ENCODE assay signal across 25 cellular contexts in genomic region chr18:79754022-79754761, GRCh38. TPM values are rescaled to one million over a fixed set of nuclear protein-coding genes. Genes with fewer than 3 reads are reported as not detected.
"Had no signal": no experiment of that assay in that cellular context is flagged by ENCODE, and none has a peak within 500 bp of the region (broad histone marks: within the 10 kb centered on the region; RNA-seq: fewer than 3 reads in every experiment).

No MANE protein-coding gene starts in this region.

- H3K27me3 ChIP-seq: neural progenitor cell, pancreas had no signal

- H3K4me1 ChIP-seq: neural progenitor cell, pancreas had no signal

- FAIRE-seq: keratinocyte, pancreas had no signal

- H2AFZ ChIP-seq: neural progenitor cell had no signal

- H3K9me3 ChIP-seq: mucosa of descending colon, pancreas had no signal

- H3K36me3 ChIP-seq: neural progenitor cell had no signal

- ATAC-seq: activated CD4-positive, alpha-beta T cell treated with anti-CD3 and anti-CD28 coated beads for 36 hours; activated naive CD8-positive, alpha-beta T cell treated with anti-CD3 and anti-CD28 coated beads, Interleukin-2, amount 50 U/mL, for 24 hours; effector memory CD8-positive, alpha-beta T cell; left lobe of liver; mucosa of descending colon; pancreas; sciatic nerve; stimulated activated naive CD8-positive, alpha-beta T cell treated with anti-CD3 and anti-CD28 coated beads, Interleukin-15, Interleukin-2, amounts not matched to agents 100 U/mL and 50 U/mL, for 24 hours; T-helper 17 cell had no signal

- H3K4me3 ChIP-seq: mucosa of descending colon, neural progenitor cell, pancreas had no signal

- H3K4me2 ChIP-seq: neural progenitor cell had no signal

- H3K27ac Mint-ChIP-seq: activated CD4-positive, alpha-beta T cell treated with anti-CD3 and anti-CD28 coated beads for 36 hours; activated naive CD8-positive, alpha-beta T cell treated with anti-CD3 and anti-CD28 coated beads, Interleukin-2, amount 50 U/mL, for 24 hours; effector memory CD8-positive, alpha-beta T cell; neural progenitor cell; T-helper 17 cell had no signal

- H3K27ac ChIP-seq: epithelial cell of prostate, neural progenitor cell, pancreas, WERI-Rb-1 had no signal

- H3K27me3 Mint-ChIP-seq: activated CD4-positive, alpha-beta T cell treated with anti-CD3 and anti-CD28 coated beads for 36 hours; activated naive CD8-positive, alpha-beta T cell treated with anti-CD3 and anti-CD28 coated beads, Interleukin-2, amount 50 U/mL, for 24 hours; effector memory CD8-positive, alpha-beta T cell; naive B cell; T-helper 17 cell had no signal

- DNase-seq: activated CD4-positive, alpha-beta T cell treated with anti-CD3 and anti-CD28 coated beads for 36 hours; activated CD4-positive, alpha-beta T cell treated with anti-CD3 and anti-CD28 coated beads, Interleukin-2, amount 50 U/mL, for 48 hours; activated naive CD4-positive, alpha-beta T cell treated with Interleukin-2 at 50 U/mL for 16 hours; activated naive CD8-positive, alpha-beta T cell treated with anti-CD3 and anti-CD28 coated beads, Interleukin-2, amount 50 U/mL, for 24 hours; cerebellar nuclear complex; dermis blood vessel endothelial cell; effector memory CD8-positive, alpha-beta T cell; foreskin fibroblast; hippocampal formation; naive B cell; stimulated activated CD8-positive, alpha-beta memory T cell treated with anti-CD3 and anti-CD28 coated beads, Interleukin-4, amount 100 ng/mL, for 48 hours; stimulated activated naive CD8-positive, alpha-beta T cell treated with anti-CD3 and anti-CD28 coated beads, Interleukin-15, Interleukin-2, amounts not matched to agents 100 U/mL and 50 U/mL, for 24 hours; substantia nigra; T-helper 17 cell; trophoblast cell; WERI-Rb-1 had no signal

- H3K9ac ChIP-seq: neural progenitor cell had no signal

- H3K4me1 Mint-ChIP-seq: activated CD4-positive, alpha-beta T cell treated with anti-CD3 and anti-CD28 coated beads for 36 hours; activated naive CD8-positive, alpha-beta T cell treated with anti-CD3 and anti-CD28 coated beads, Interleukin-2, amount 50 U/mL, for 24 hours; neural progenitor cell; T-helper 17 cell had no signal

- H3K4me3 Mint-ChIP-seq: activated CD4-positive, alpha-beta T cell treated with anti-CD3 and anti-CD28 coated beads for 36 hours; activated naive CD8-positive, alpha-beta T cell treated with anti-CD3 and anti-CD28 coated beads, Interleukin-2, amount 50 U/mL, for 24 hours; effector memory CD8-positive, alpha-beta T cell; naive B cell; neural progenitor cell; T-helper 17 cell had no signal

RNA-seq across cellular contexts. Expression of gene KCNG2, which starts 43.5 kb away (rescaled TPM):
- total RNA-seq: activated CD4-positive, alpha-beta T cell treated with anti-CD3 and anti-CD28 coated beads for 36 hours; glomerular endothelial cell; left lobe of liver; SK-MEL-5; T-helper 17 cell had no signal
- polyA plus RNA-seq: keratinocyte, pancreas had no signal
